Comparison of ENCODE assay signal across 9 cellular contexts in the genomic region with DNA sequence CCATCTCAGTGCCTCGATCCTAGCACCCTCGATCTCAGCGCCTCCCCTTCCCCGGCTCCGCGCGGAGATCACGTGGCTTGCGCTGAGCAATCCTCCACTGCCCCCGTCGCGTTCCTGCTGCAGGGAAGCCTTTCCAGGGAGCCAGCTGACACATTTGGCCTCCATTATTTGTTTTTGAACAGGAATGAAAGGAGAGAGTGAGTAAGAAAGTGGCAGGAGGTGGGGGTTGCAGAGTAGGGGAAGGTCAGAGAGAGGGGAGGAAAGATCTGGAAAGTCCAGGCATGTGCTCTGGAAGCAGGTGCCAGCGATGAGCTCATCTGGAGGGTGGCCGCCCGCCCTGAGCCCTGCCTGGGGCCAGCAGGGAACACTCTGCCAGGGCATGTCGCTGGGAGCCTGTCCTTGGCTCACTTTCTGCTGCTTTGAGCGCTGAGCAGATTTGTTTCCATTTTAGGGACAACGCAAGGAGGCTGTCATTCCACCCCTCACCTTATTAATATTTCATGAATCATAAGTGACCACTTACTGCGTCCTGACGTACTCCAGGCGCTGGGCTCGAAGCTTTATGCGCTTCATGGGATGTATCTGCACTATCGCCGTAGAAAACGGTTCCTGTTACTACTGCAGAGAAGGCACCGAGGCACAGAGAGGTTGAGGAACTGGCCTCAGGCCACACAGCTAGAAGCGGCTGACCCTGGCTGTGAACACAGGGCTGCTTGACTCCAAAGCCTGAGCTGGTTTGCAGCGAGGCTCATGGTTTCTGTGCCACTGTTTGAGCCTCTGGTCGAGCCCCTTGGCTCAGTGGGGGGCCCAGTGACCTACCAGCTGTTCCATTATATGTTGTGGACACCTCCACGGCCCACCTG.
DNase-seq lines count a peak whose midpoint lies in the region; ATAC-seq and TF ChIP-seq lines count a peak whose summit lies in the region.
"Had no signal": no experiment of that assay in that cellular context is flagged by ENCODE, and none has a peak within 500 bp of the region (broad histone marks: within the 10 kb centered on the region; RNA-seq: fewer than 3 reads in every experiment).

No MANE protein-coding gene starts in this region.

- CTCF ChIA-PET in GM10248 (lab: Yijun Ruan, JAX): interaction anchor here (1.7 to 14.4 kb wide), 5 partner anchors 17 to 93 kb away, joined by 4 to 175 read pairs (median 14); no protein-coding TSS in a partner anchor

- H3K4me2 ChIP-seq in GM23248 (ENCODE audit: unreplicated experiment): peak overlapping the region; percentile 33
- H3K4me2 ChIP-seq in hepatocyte: no peak overlapping the region
- H3K4me2 ChIP-seq: KMS-11 had no signal

- no peak overlapping the region for H3K4me3 Mint-ChIP-seq in activated T-helper 17 cell treated with anti-CD3 and anti-CD28 coated beads, Interleukin-2, amount 50 U/mL, for 72 hours

- H3K27me3 ChIP-seq in GM23248 (replicated peaks; ENCODE audit: insufficient read depth) (no peaks in the 10 kb centered on the region), ascending aorta (no peaks in the 10 kb centered on the region), hepatocyte (no peaks in the 10 kb centered on the region), gastrocnemius medialis (no peaks in the 10 kb centered on the region)

- H3F3A ChIP-seq in GM23248 (ENCODE audit: insufficient read depth): peaks cover 44% of the 10 kb centered on the region

- no peak overlapping the region for H2AFZ ChIP-seq in GM23248
- no peak overlapping the region for H2AFZ ChIP-seq in hepatocyte

- H3K27me3 Mint-ChIP-seq in activated T-helper 17 cell treated with anti-CD3 and anti-CD28 coated beads, Interleukin-2, amount 50 U/mL, for 72 hours: no peaks in the 10 kb centered on the region

- H4K20me1 ChIP-seq in GM23248 (ENCODE audit: insufficient read depth) (peaks cover 6% of the 10 kb centered on the region; the same call in 1 of the 2 replicates), hepatocyte (ENCODE audit: insufficient read depth, poor library complexity, severe bottlenecking) (peaks cover 69% of the 10 kb centered on the region)

- H3K27ac ChIP-seq in GM23248 (peak overlapping the region; percentile 75), ascending aorta (peak overlapping the region; percentile 91 to 93), hepatocyte (peak overlapping the region; percentile 86), gastrocnemius medialis (peak overlapping the region; percentile 85 to 92 (median 86))
- H3K27ac ChIP-seq: KMS-11 had no signal

- H3K4me1 Mint-ChIP-seq in activated T-helper 17 cell treated with anti-CD3 and anti-CD28 coated beads, Interleukin-2, amount 50 U/mL, for 72 hours: peaks cover 33% of the 10 kb centered on the region

- intact Hi-C loops in ascending aorta (cut with DNase I) (loop anchor here (1.0 to 10.0 kb wide), 4 partner anchors 15 to 311 kb away; no protein-coding TSS in a partner anchor), gastrocnemius medialis (cut with DNase I; ENCODE audit: low total_unique reads) (loop anchor here (2.0 to 5.0 kb wide), 3 partner anchors 51 to 137 kb away; no protein-coding TSS in a partner anchor)

- H3K36me3 Mint-ChIP-seq in activated T-helper 17 cell treated with anti-CD3 and anti-CD28 coated beads, Interleukin-2, amount 50 U/mL, for 72 hours (ENCODE audit: low read depth): peaks cover 5% of the 10 kb centered on the region

- ATAC-seq in gastrocnemius medialis (peak; percentile 72 to 76), GM19324 (IDR thresholded peaks at IDR 0.05; ENCODE audit: low FRiP score, unreplicated experiment) (no peak)
- no peak for ATAC-seq in activated T-helper 17 cell treated with anti-CD3 and anti-CD28 coated beads, Interleukin-2, amount 50 U/mL, for 72 hours (replicated peaks)

- no peak overlapping the region for H3K27ac Mint-ChIP-seq in activated T-helper 17 cell treated with anti-CD3 and anti-CD28 coated beads, Interleukin-2, amount 50 U/mL, for 72 hours

- H3K4me3 ChIP-seq in GM23248: 0 out of 2 replicates have a peak overlapping the region, but pooled peaks have one; percentile 3
- peak overlapping the region in 1 of 2 donors; percentile 6 for H3K4me3 ChIP-seq in ascending aorta
- H3K4me3 ChIP-seq in hepatocyte: no peak overlapping the region
- H3K4me3 ChIP-seq in gastrocnemius medialis: no peak overlapping the region

- H3K36me3 ChIP-seq in GM23248 (ENCODE audit: low read depth) (no peaks in the 10 kb centered on the region), ascending aorta (no peaks in the 10 kb centered on the region), hepatocyte (replicated peaks; ENCODE audit: insufficient read depth, low read depth) (no peaks in the 10 kb centered on the region), gastrocnemius medialis (no peaks in the 10 kb centered on the region)

- TF ChIP-seq POLR2A in gastrocnemius medialis (IDR thresholded peaks at IDR 0.05): peak in 1 of 2 donors; percentile 40

- peaks cover 73% of the 10 kb centered on the region for H3K4me1 ChIP-seq in GM23248 (ENCODE audit: insufficient read depth)
- H3K4me1 ChIP-seq in ascending aorta: peaks cover 33 to 66% of the 10 kb centered on the region in 2 donors
- peaks cover 86% of the 10 kb centered on the region for H3K4me1 ChIP-seq in hepatocyte (ENCODE audit: insufficient read depth)
- H3K4me1 ChIP-seq in gastrocnemius medialis: peaks cover 84 to 91% of the 10 kb centered on the region in 2 donors

- no peaks in the 10 kb centered on the region for H3K9me2 ChIP-seq in GM23248 (ENCODE audit: insufficient read depth)
- no peaks in the 10 kb centered on the region for H3K9me2 ChIP-seq in hepatocyte (replicated peaks; ENCODE audit: insufficient read depth)

- H3K79me2 ChIP-seq in GM23248 (ENCODE audit: insufficient read depth) (peaks cover 92% of the 10 kb centered on the region), hepatocyte (peaks cover 88% of the 10 kb centered on the region)

- H3K9me3 ChIP-seq in GM23248 (ENCODE audit: low read depth): no peaks in the 10 kb centered on the region
- no peaks in the 10 kb centered on the region for H3K9me3 ChIP-seq in ascending aorta
- H3K9me3 ChIP-seq in hepatocyte (ENCODE audit: low read depth): no peaks in the 10 kb centered on the region
- H3K9me3 ChIP-seq in gastrocnemius medialis: no peaks in the 10 kb centered on the region

- WGBS in GM23248 (ENCODE audit: low coverage in 1 of 2, low lambda C conversion rate in 2 of 2, missing lambda C conversion rate in 2 of 2), 2 experiments: 7% methylated on average over 31 of the region's 31 CpGs
- 82% methylated on average over 31 of the region's 31 CpGs for WGBS in hepatocyte (ENCODE audit: low lambda C conversion rate, missing lambda C conversion rate)

- peak overlapping the region; percentile 65 for H3K9ac ChIP-seq in GM23248
- H3K9ac ChIP-seq: KMS-11 had no signal

- TF ChIP-seq CTCF in ascending aorta (IDR thresholded peaks at IDR 0.05) (no peak), hepatocyte (IDR thresholded peaks at IDR 0.05; ENCODE audit: poor library complexity) (no peak), gastrocnemius medialis (IDR thresholded peaks at IDR 0.05 in 4 of 5, conservative IDR thresholded peaks at IDR 0.05 in 1 of 5) (no peak), GM10248 (IDR thresholded peaks at IDR 0.05; ENCODE audit: control extremely low read depth, extremely low read depth, low read depth, missing control alignments) (no peak)

- DNase-seq in GM23248: peak; percentile 97
- DNase-seq in ascending aorta (ENCODE audit: low spot score in 2 of 2): peak; percentile 84 to 97
- peak; percentile 78 for DNase-seq in hepatocyte (ENCODE audit: low spot score)
- DNase-seq in gastrocnemius medialis: peak; percentile 92 to 95
- no peak for DNase-seq in GM10248 (ENCODE audit: extremely low spot score)
- no peak for DNase-seq in T-helper 2 cell

- in situ Hi-C loops in GM23248 (cut with MboI) (no loop called here), gastrocnemius medialis (cut with MboI; ENCODE audit: low sequenced_read_pairs in 4 of 4) (loop anchor here in 1 of 4 donors (10.0 kb wide), 2 partner anchors 71 to 99 kb away; no protein-coding TSS in a partner anchor)

- POLR2A ChIA-PET in GM10248 (lab: Yijun Ruan, JAX): no interaction called here

- H3K9me3 Mint-ChIP-seq in activated T-helper 17 cell treated with anti-CD3 and anti-CD28 coated beads, Interleukin-2, amount 50 U/mL, for 72 hours: no peaks in the 10 kb centered on the region

Comparison
In these comparisons a context has a peak if more than half of its experiments do, and no peak if none do; other contexts are left out.
1. DNase-seq: peak in GM23248 (single experiment), ascending aorta (2 of 2), hepatocyte (single experiment) and gastrocnemius medialis (2 of 2); none in GM10248 (single experiment) and T-helper 2 cell (0 of 5).
2. ATAC-seq: peak in gastrocnemius medialis (2 of 2); none in GM19324 (single experiment) and activated T-helper 17 cell treated with anti-CD3 and anti-CD28 coated beads, Interleukin-2, amount 50 U/mL, for 72 hours (single experiment).
3. Peak in every context shown above with its lines, with median percentiles within 50 percentile points of each other: H3K27ac ChIP-seq.